Comparison of ENCODE assay signal across 7 cellular contexts in genomic region chr2:72137498-72138010, GRCh38. TPM values are rescaled to one million over a fixed set of nuclear protein-coding genes. Genes with fewer than 3 reads are reported as not detected.
DNase-seq lines count a peak whose midpoint lies in the region; ATAC-seq, FAIRE-seq and TF ChIP-seq lines count a peak whose summit lies in the region.

No MANE protein-coding gene starts in this region.

- H3K4me3 ChIP-seq in Jurkat, Clone E6-1 (ENCODE audit: low read length), result no peak overlapping the region
- no peak overlapping the region for H3K4me3 ChIP-seq in WERI-Rb-1 (ENCODE audit: low read depth, low read length)
- peak overlapping the region; percentile 26 to 63 (median 41); a peak in 3 of 6 replicates for H3K4me3 ChIP-seq in HepG2 (replicated peaks in 1 of 3; ENCODE audit: insufficient read depth in 1 of 3, low read depth in 2 of 3, low read length in 3 of 3)

- BruUV-seq in HepG2 (replicated peaks; lab: Mats Ljungman, UMichigan), result no TSS peak

- TF ChIP-seq RAD21 in HepG2 (CRISPR knock-in tag; IDR thresholded peaks at IDR 0.05), result peak; percentile 72

- peak; percentile 23 for DNase-seq in Jurkat, Clone E6-1 (ENCODE audit: low read depth, low spot score)
- DNase-seq in WERI-Rb-1, result peak; percentile 85
- peak; percentile 55 to 78 for DNase-seq in T47D (ENCODE audit: low read depth in 1 of 2, low spot score in 1 of 2)
- DNase-seq in HepG2 (ENCODE audit: low spot score), result peak; percentile 58
- peak; percentile 53 for DNase-seq in stimulated activated CD8-positive, alpha-beta memory T cell treated with anti-CD3 and anti-CD28 coated beads, Interleukin-15, amount 100 ng/mL, for 1 hour (ENCODE audit: low read depth)

- CTCF ChIA-PET in HepG2 (lab: Yijun Ruan, JAX; ENCODE audit: low intra/inter-chr PET ratio, low total read pairs), result interaction anchor here (1.3 to 2.8 kb wide), 6 partner anchors 13 to 608 kb away, joined by 3 to 20 read pairs (median 8); no protein-coding TSS in a partner anchor

- ATAC-seq in GM21717 (IDR thresholded peaks at IDR 0.05; ENCODE audit: unreplicated experiment) (peak; percentile 80), HepG2 (peak; percentile 88)

- no peak for TF ChIP-seq POLR2A in HepG2 (IDR thresholded peaks at IDR 0.05; ENCODE audit: insufficient read depth in 1 of 2, low read depth in 2 of 2, low read length in 2 of 2)

- no peak overlapping the region for H2AFZ ChIP-seq in HepG2 (ENCODE audit: low read length)

- intact Hi-C loops in HepG2 (cut with micrococcal nuclease; ENCODE audit: unreplicated experiment), result loop anchor here (1.0 to 2.0 kb wide), 3 partner anchors 213 to 589 kb away; no protein-coding TSS in a partner anchor

- H3K27ac ChIP-seq in WERI-Rb-1 (no peak overlapping the region), HepG2 (ENCODE audit: extremely low read length, insufficient read depth, low read length) (no peak overlapping the region)

- peaks cover 24% of the 10 kb centered on the region for H3K4me1 ChIP-seq in HepG2 (ENCODE audit: insufficient read depth, low read length)

- TF ChIP-seq CTCF in GM12873 (IDR thresholded peaks at IDR 0.05; ENCODE audit: insufficient read depth, low read depth, low read length, missing control alignments) (peak; percentile 85), WERI-Rb-1 (IDR thresholded peaks at IDR 0.05; ENCODE audit: low read depth, low read length) (peak; percentile 97), HepG2 (CRISPR knock-in tag; IDR thresholded peaks at IDR 0.05) (peak; percentile 96)

- peak overlapping the region; percentile 86 for H3K4me2 ChIP-seq in HepG2 (ENCODE audit: low read depth, low read length)

- POLR2A ChIA-PET in HepG2 (lab: Yijun Ruan, JAX), result no interaction called here

- TF ChIP-seq EP300 in HepG2 (IDR thresholded peaks at IDR 0.05; ENCODE audit: low read depth in 2 of 2, low read length in 2 of 2) (no peak), HepG2 (CRISPR knock-in tag; IDR thresholded peaks at IDR 0.05; ENCODE audit: borderline replicate concordance) (no peak)

- no peaks in the 10 kb centered on the region for H3K79me2 ChIP-seq in HepG2 (ENCODE audit: insufficient read depth, low read length)

- H3K36me3 ChIP-seq in WERI-Rb-1 (no peaks in the 10 kb centered on the region), HepG2 (replicated peaks in 1 of 2; ENCODE audit: control insufficient read depth in 1 of 2, insufficient read depth in 2 of 2, low read length in 2 of 2) (no peaks in the 10 kb centered on the region)

- WGBS in HepG2 (ENCODE audit: low lambda C conversion rate), result 0% methylated on average over 8 of the region's 10 CpGs

- H4K20me1 ChIP-seq in HepG2 (ENCODE audit: insufficient read depth, low read length), result peaks cover 7% of the 10 kb centered on the region; the same call in 1 of the 2 replicates

- in situ Hi-C loops in T47D (cut with HindIII; ENCODE audit: low pct_unique_long_range_greater_than_20kb, low sequenced_read_pairs) (no loop called here), HepG2 (cut with HindIII; ENCODE audit: extremely low pct_ligation_motif_present, low pct_unique_long_range_greater_than_20kb) (no loop called here)

- no peak overlapping the region for H3K9ac ChIP-seq in HepG2 (ENCODE audit: insufficient read depth, low read depth, low read length)

- H3K9me3 ChIP-seq in WERI-Rb-1 (ENCODE audit: severe bottlenecking) (no peaks in the 10 kb centered on the region), HepG2 (ENCODE audit: low read length) (no peaks in the 10 kb centered on the region)

- H3K27me3 ChIP-seq in WERI-Rb-1 (ENCODE audit: insufficient read depth, low read depth, severe bottlenecking) (peaks cover 3% of the 10 kb centered on the region), HepG2 (ENCODE audit: control insufficient read depth in 1 of 2, insufficient read depth in 2 of 2, low read length in 2 of 2) (peaks cover 20 to 84% of the 10 kb centered on the region in 2 experiments)

- no peak for FAIRE-seq in HepG2 (lab: Jason Lieb, UNC)

TF ChIP-seq in HepG2, 621 proteins besides CTCF, POLR2A, EP300 and RAD21 (continues in another document):
- no peak for TF ChIP-seq ZNF639 (CRISPR knock-in tag; conservative IDR thresholded peaks at IDR 0.05)
- peak; percentile 16; the same call in 1 of the 2 replicates for TF ChIP-seq ZNF614 (CRISPR knock-in tag; IDR thresholded peaks at IDR 0.05; ENCODE audit: borderline replicate concordance)
- TF ChIP-seq ZNF343 (CRISPR knock-in tag; IDR thresholded peaks at IDR 0.05), result no peak
- peak; percentile 14; the same call in 1 of the 2 replicates for TF ChIP-seq SOX5 (CRISPR knock-in tag; IDR thresholded peaks at IDR 0.05; ENCODE audit: borderline replicate concordance)
- no peak for TF ChIP-seq JDP2 (CRISPR knock-in tag; IDR thresholded peaks at IDR 0.05; ENCODE audit: borderline replicate concordance)
- TF ChIP-seq MYC (CRISPR knock-in tag; IDR thresholded peaks at IDR 0.05; ENCODE audit: borderline replicate concordance), result no peak
- no peak for TF ChIP-seq ZBTB2 (CRISPR knock-in tag; IDR thresholded peaks at IDR 0.05; ENCODE audit: low read depth)
- TF ChIP-seq ZNF3 (CRISPR knock-in tag; IDR thresholded peaks at IDR 0.05), result no peak
- TF ChIP-seq ZNF547 (CRISPR knock-in tag; IDR thresholded peaks at IDR 0.05), result no peak
- no peak for TF ChIP-seq NR2F6 (IDR thresholded peaks at IDR 0.05)
- TF ChIP-seq NR2F6 (CRISPR knock-in tag; IDR thresholded peaks at IDR 0.05), result 0 out of 2 replicates have a peak, but pooled peaks have one; percentile 33
- peak; percentile 52; the same call in 1 of the 2 replicates for TF ChIP-seq HBP1 (CRISPR knock-in tag; IDR thresholded peaks at IDR 0.05; ENCODE audit: low read depth)
- no peak for TF ChIP-seq ASH2L (IDR thresholded peaks at IDR 0.05; ENCODE audit: insufficient read length, low read depth, low read length)
- TF ChIP-seq HOXA9 (CRISPR knock-in tag; IDR thresholded peaks at IDR 0.05; ENCODE audit: borderline replicate concordance), result no peak
- no peak for TF ChIP-seq TCF7 (IDR thresholded peaks at IDR 0.05; ENCODE audit: low read depth)
- no peak for TF ChIP-seq FOXJ3 (CRISPR knock-in tag; IDR thresholded peaks at IDR 0.05; ENCODE audit: borderline replicate concordance)

RNA-seq across cellular contexts. Expression of gene CYP26B1, which starts 10.1 kb away (rescaled TPM):
- polyA plus RNA-seq in Jurkat, Clone E6-1 (2012; ENCODE audit: insufficient read depth, insufficient read length), result 11.7 TPM
- 0.06 and 0.07 TPM in 2 replicates for total RNA-seq in HepG2 (2016; rRNA removed; fragmentation: Illumina TruSeq; extraction: Trizol)
- total RNA-seq in HepG2 (2016; cell fraction: cytosol; rRNA removed; fragmentation: Illumina TruSeq; extraction: Trizol; ENCODE audit: low read depth), result not detected in 2 replicates
- total RNA-seq in HepG2 (2016; cell fraction: insoluble cytoplasmic fraction; rRNA removed; fragmentation: Illumina TruSeq; extraction: Trizol), result 0.32 TPM in 1 of 2 replicates, not detected in the other
- total RNA-seq in HepG2 (2016; cell fraction: membrane; rRNA removed; fragmentation: Illumina TruSeq; extraction: Trizol), result 0.09 TPM in 1 of 2 replicates, not detected in the other
- 0.12 and 0.13 TPM in 2 replicates for total RNA-seq in HepG2 (2016; cell fraction: nucleus; rRNA removed; fragmentation: Illumina TruSeq; extraction: Trizol)
- 0.04 and 0.05 TPM in 2 replicates for polyA plus RNA-seq in HepG2 (2011; rRNA removed)
- polyA plus RNA-seq in HepG2 (2011; cell fraction: cytosol; rRNA removed), result 0.03 and 0.09 TPM in 2 replicates
- polyA plus RNA-seq in HepG2 (2011; cell fraction: nucleus; rRNA removed), result 0.50 and 0.79 TPM in 2 replicates
- not detected in 2 replicates for polyA plus RNA-seq in HepG2 (2012)
- polyA plus RNA-seq in HepG2 (2016; cell fraction: cytosol; fragmentation: Illumina TruSeq; extraction: Trizol; ENCODE audit: low read depth), result not detected in 2 replicates
- polyA plus RNA-seq in HepG2 (2016; cell fraction: insoluble cytoplasmic fraction; fragmentation: Illumina TruSeq; extraction: Trizol; ENCODE audit: low read depth), result 0.05 and 0.11 TPM in 2 replicates
- polyA plus RNA-seq in HepG2 (2016; cell fraction: membrane; fragmentation: Illumina TruSeq; extraction: Trizol; ENCODE audit: low read depth), result 0.07 TPM in 1 of 2 replicates, not detected in the other
- 0.26 and 0.88 TPM in 2 replicates for polyA plus RNA-seq in HepG2 (2016; cell fraction: nucleus; fragmentation: Illumina TruSeq; extraction: Trizol; ENCODE audit: insufficient read depth, low read depth)
- polyA minus RNA-seq in HepG2 (2011; rRNA and poly(A)+ RNA removed; ENCODE audit: low replicate concordance), result 0.34 and 5.5 TPM in 2 replicates
- 0.18 TPM in 1 of 2 replicates, not detected in the other for polyA minus RNA-seq in HepG2 (2011; cell fraction: cytosol; rRNA and poly(A)+ RNA removed)
- 0.25 and 0.26 TPM in 2 replicates for polyA minus RNA-seq in HepG2 (2011; cell fraction: nucleus; rRNA and poly(A)+ RNA removed)

Comparison
In these comparisons a context has a peak if more than half of its experiments do, and no peak if none do; other contexts are left out.
1. DNase-seq: peak in every context shown above with its lines; median percentile 85 in WERI-Rb-1; 66 in T47D; 58 in HepG2; 53 in stimulated activated CD8-positive, alpha-beta memory T cell treated with anti-CD3 and anti-CD28 coated beads, Interleukin-15, amount 100 ng/mL, for 1 hour; 23 in Jurkat, Clone E6-1.
2. H3K4me3 ChIP-seq: peak in HepG2 (3 of 3); none in Jurkat, Clone E6-1 (single experiment) and WERI-Rb-1 (single experiment).
3. Peak in every context shown above with its lines, with median percentiles within 50 percentile points of each other: CTCF ChIP-seq.